9 cellular contexts compared by ENCODE assay signal in the genomic region with DNA sequence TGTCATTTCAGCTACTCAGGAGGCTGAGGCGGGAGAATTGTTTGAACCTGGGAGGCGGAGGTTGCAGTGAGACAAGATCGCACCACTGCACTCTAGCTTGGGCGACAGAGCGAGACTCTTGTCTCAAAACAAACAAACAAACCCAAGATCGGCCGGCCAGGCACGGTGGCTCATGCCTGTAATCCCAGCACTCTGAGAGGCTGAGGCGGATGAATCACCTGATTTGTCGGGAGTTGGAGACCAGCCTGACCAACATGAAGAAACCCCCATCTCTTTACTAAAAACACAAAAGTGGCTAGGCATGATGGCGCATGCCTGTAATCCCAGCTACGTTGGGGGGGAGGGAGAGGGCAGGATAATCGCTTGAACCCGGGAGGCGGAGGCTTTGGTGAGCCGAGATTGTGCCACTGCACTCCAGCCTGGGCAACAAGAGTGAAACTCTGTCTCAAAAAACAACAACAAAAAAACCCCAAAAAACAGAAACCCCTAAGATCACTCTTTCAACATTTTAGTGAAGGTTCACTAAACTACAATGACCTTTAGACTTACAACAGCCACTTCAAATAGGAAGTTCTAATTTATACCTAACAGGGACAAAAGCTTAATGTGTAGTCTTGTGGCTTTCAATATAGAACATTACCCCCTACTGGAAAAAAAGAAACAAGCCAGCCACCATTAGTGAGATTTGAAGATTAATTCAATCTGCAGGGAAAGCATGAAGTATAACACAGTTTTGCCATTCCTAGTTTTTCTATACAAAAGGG. TPM values are rescaled to one million over a fixed set of nuclear protein-coding genes. Genes with fewer than 3 reads are reported as not detected.
DNase-seq lines count a peak whose midpoint lies in the region; ATAC-seq and TF ChIP-seq lines count a peak whose summit lies in the region.
"Had no signal": no experiment of that assay in that cellular context is flagged by ENCODE, and none has a peak within 500 bp of the region (broad histone marks: within the 10 kb centered on the region; RNA-seq: fewer than 3 reads in every experiment).

No MANE protein-coding gene starts in this region.

- POLR2A ChIA-PET in A673 (lab: Charles Lee; ENCODE audit: low non-redundant PET) = interaction anchor here (0.7 to 1.1 kb wide), 2 partner anchors 25 to 215 kb away, joined by 3 to 5 read pairs; partner anchors contain the start of gene ETF1
- POLR2A ChIA-PET in activated CD4-positive, alpha-beta memory T cell treated with anti-CD3 and anti-CD28 coated beads, Interleukin-2, amount 10 ng/mL, durations not matched to agents 7 days and 5 days (lab: Charles Lee) = interaction anchor here (0.8 to 5.3 kb wide), 4 partner anchors 11 to 103 kb away, joined by 3 to 58 read pairs (median 4); partner anchors contain the start of genes EGR1 and ETF1

- H3K9me3 Mint-ChIP-seq in activated CD4-positive, alpha-beta memory T cell treated with anti-CD3 and anti-CD28 coated beads, Interleukin-2, amount 10 ng/mL, durations not matched to agents 7 days and 5 days = no peaks in the 10 kb centered on the region

- H3K27me3 Mint-ChIP-seq in activated CD4-positive, alpha-beta memory T cell treated with anti-CD3 and anti-CD28 coated beads, Interleukin-2, amount 10 ng/mL, durations not matched to agents 7 days and 5 days = no peaks in the 10 kb centered on the region

- H3K79me2 ChIP-seq in hepatocyte = peaks cover 86% of the 10 kb centered on the region

- TF ChIP-seq CTCF in A673 (conservative IDR thresholded peaks at IDR 0.05; ENCODE audit: low read depth, low read length) = peak; percentile 28; the same call in 1 of the 2 replicates
- no peak for TF ChIP-seq CTCF in hepatocyte (IDR thresholded peaks at IDR 0.05; ENCODE audit: poor library complexity)

- WGBS in hepatocyte (ENCODE audit: low lambda C conversion rate, missing lambda C conversion rate) = 85% methylated on average over 16 of the region's 16 CpGs

- BruUV-seq in A673 (replicated peaks; lab: Mats Ljungman, UMichigan) = no TSS peak

- H3K9me3 ChIP-seq in A673 (ENCODE audit: low read depth, low read length, poor library complexity, severe bottlenecking) (no peaks in the 10 kb centered on the region), hepatocyte (ENCODE audit: low read depth) (no peaks in the 10 kb centered on the region)

- no peak overlapping the region for H3K4me3 ChIP-seq in A673 (ENCODE audit: low read depth, low read length, poor library complexity, severe bottlenecking)
- H3K4me3 ChIP-seq in hepatocyte = no peak overlapping the region

- H3K36me3 ChIP-seq in A673 (ENCODE audit: insufficient read depth, low read length, poor library complexity, severe bottlenecking) (peaks cover 100% of the 10 kb centered on the region), hepatocyte (replicated peaks; ENCODE audit: insufficient read depth, low read depth) (no peaks in the 10 kb centered on the region)

- H3K4me1 Mint-ChIP-seq in activated CD4-positive, alpha-beta memory T cell treated with anti-CD3 and anti-CD28 coated beads, Interleukin-2, amount 10 ng/mL, durations not matched to agents 7 days and 5 days = peaks cover 81% of the 10 kb centered on the region

- no peak overlapping the region for H3K27ac ChIP-seq in A673 (ENCODE audit: low read depth, low read length, poor library complexity, severe bottlenecking)
- peak overlapping the region; percentile 11 for H3K27ac ChIP-seq in hepatocyte

- no peak for DNase-seq in A673 (ENCODE audit: low spot score)
- DNase-seq in EH (ENCODE audit: low read depth) = peak; percentile 13
- no peak for DNase-seq in activated CD4-positive, alpha-beta memory T cell treated with anti-CD3 and anti-CD28 coated beads, Interleukin-2, amount 10 ng/mL, durations not matched to agents 7 days and 5 days
- DNase-seq in hepatocyte (ENCODE audit: low spot score) = no peak
- DNase-seq in stimulated activated naive CD4-positive, alpha-beta T cell treated with Interleukin-2 at 50 U/mL for 16 hours (lab: John Stamatoyannopoulos, UW) = no peak
- no peak for DNase-seq in anterior cingulate cortex (lab: John Stamatoyannopoulos, UW)
- no peak for DNase-seq in NCI-H1092 treated with DMSO at 0.1 percent for 48 hours (lab: John Stamatoyannopoulos, UW)
- DNase-seq: occipital lobe had no signal

- peaks cover 90% of the 10 kb centered on the region for H3K36me3 Mint-ChIP-seq in activated CD4-positive, alpha-beta memory T cell treated with anti-CD3 and anti-CD28 coated beads, Interleukin-2, amount 10 ng/mL, durations not matched to agents 7 days and 5 days (ENCODE audit: low read depth)

- no peak overlapping the region for H2AFZ ChIP-seq in hepatocyte

- H3K9me2 ChIP-seq in hepatocyte (replicated peaks; ENCODE audit: insufficient read depth) = no peaks in the 10 kb centered on the region

- no peak overlapping the region for H3K4me3 Mint-ChIP-seq in activated CD4-positive, alpha-beta memory T cell treated with anti-CD3 and anti-CD28 coated beads, Interleukin-2, amount 10 ng/mL, durations not matched to agents 7 days and 5 days

- H3K27me3 ChIP-seq in A673 (replicated peaks; ENCODE audit: insufficient read depth, low read depth, low read length, poor library complexity) = no peaks in the 10 kb centered on the region
- no peaks in the 10 kb centered on the region for H3K27me3 ChIP-seq in hepatocyte

- no peak for ATAC-seq in GM18858 (IDR thresholded peaks at IDR 0.05; ENCODE audit: unreplicated experiment)

- CTCF ChIA-PET in A673 (lab: Charles Lee) = interaction anchor here (0.5 kb wide), 1 partner anchor 908 kb away, joined by 4 read pairs; no protein-coding TSS in a partner anchor
- CTCF ChIA-PET in activated CD4-positive, alpha-beta memory T cell treated with anti-CD3 and anti-CD28 coated beads, Interleukin-2, amount 10 ng/mL, durations not matched to agents 7 days and 5 days (lab: Charles Lee) = interaction anchor here (1.3 kb wide), 1 partner anchor 20 kb away, joined by 5 read pairs; no protein-coding TSS in a partner anchor

- peaks cover 20% of the 10 kb centered on the region for H4K20me1 ChIP-seq in hepatocyte (ENCODE audit: insufficient read depth, poor library complexity, severe bottlenecking)

- H3K4me2 ChIP-seq in hepatocyte = no peak overlapping the region

- intact Hi-C loops in A673 (cut with micrococcal nuclease; ENCODE audit: unreplicated experiment) = no loop called here

- H3K27ac Mint-ChIP-seq in activated CD4-positive, alpha-beta memory T cell treated with anti-CD3 and anti-CD28 coated beads, Interleukin-2, amount 10 ng/mL, durations not matched to agents 7 days and 5 days = peak overlapping the region; percentile 98

- H3K4me1 ChIP-seq in A673 (ENCODE audit: insufficient read depth, low read length, poor library complexity, severe bottlenecking) (peaks cover 7% of the 10 kb centered on the region), hepatocyte (ENCODE audit: insufficient read depth) (peaks cover 7% of the 10 kb centered on the region)

RNA-seq across cellular contexts. Expression of gene HSPA9, which starts 7.0 kb away (rescaled TPM):
- total RNA-seq in A673 (2021) (502 TPM in 2 replicates), hepatocyte (383 and 429 TPM in 2 replicates)
- total RNA-seq in activated CD4-positive, alpha-beta memory T cell treated with anti-CD3 and anti-CD28 coated beads, Interleukin-2, amount 10 ng/mL, durations not matched to agents 7 days and 5 days = 100 to 1,000 TPM; 205 to 217 TPM
- 211 and 212 TPM in 2 replicates for polyA plus RNA-seq in hepatocyte

RNA-seq across cellular contexts. Expression of gene ETF1, which starts 25.2 kb away (rescaled TPM):
- 172 and 191 TPM in 2 replicates for total RNA-seq in A673 (2021)
- 10 to 100 TPM; 77.5 to 81.7 TPM for total RNA-seq in activated CD4-positive, alpha-beta memory T cell treated with anti-CD3 and anti-CD28 coated beads, Interleukin-2, amount 10 ng/mL, durations not matched to agents 7 days and 5 days
- total RNA-seq in hepatocyte = 90.5 and 93.3 TPM in 2 replicates
- 35.3 and 42.6 TPM in 2 replicates for polyA plus RNA-seq in hepatocyte
